ENCODE assay signal across 8 cellular contexts in genomic region chr2:169361706-169362345, GRCh38. TPM values are rescaled to one million over a fixed set of nuclear protein-coding genes. Genes with fewer than 3 reads are reported as not detected.
DNase-seq lines count a peak whose midpoint lies in the region; ATAC-seq and TF ChIP-seq lines count a peak whose summit lies in the region.

No MANE protein-coding gene starts in this region.

- peak; percentile 41 for DNase-seq in activated CD8-positive, alpha-beta memory T cell treated with anti-CD3 and anti-CD28 coated beads, Interleukin-2, amount 10 ng/mL, durations not matched to agents 7 days and 5 days
- DNase-seq in activated CD8-positive, alpha-beta memory T cell treated with anti-CD3 and anti-CD28 coated beads for 24 hours, result no peak
- peak; percentile 0 for DNase-seq in activated T-helper 1 cell treated with anti-CD3 and anti-CD28 coated beads, Interleukin-12 subunit alpha, Interleukin-12 subunit beta, Interleukin-2, Interleukin-4 antibody, amounts not matched to agents 30 ng/mL and 10 ng/mL and 1 ng/mL, durations not matched to agents 14 hours and 24 hours and 36 hours (ENCODE audit: low spot score)
- DNase-seq in right atrium auricular region (ENCODE audit: low spot score) (no peak), cortex of kidney (lab: John Stamatoyannopoulos, UW) (no peak), NOMO-1 treated with dmso at 0.1 percent for 144 hours (lab: John Stamatoyannopoulos, UW; ENCODE audit: unreplicated experiment) (no peak), MV-4-11 (lab: John Stamatoyannopoulos, UW) (no peak)

- intact Hi-C loops in activated T-helper 1 cell treated with anti-CD3 and anti-CD28 coated beads, Interleukin-12 subunit alpha, Interleukin-12 subunit beta, Interleukin-2, Interleukin-4 antibody, amounts not matched to agents 30 ng/mL and 10 ng/mL and 1 ng/mL, durations not matched to agents 14 hours and 24 hours and 36 hours (cut with micrococcal nuclease), result loop anchor here (2.0 to 10.0 kb wide), 5 partner anchors 100 to 1115 kb away; partner anchors contain the start of genes CFAP210, PHOSPHO2, SSB and STK39

- H3K4me1 Mint-ChIP-seq in activated CD8-positive, alpha-beta memory T cell treated with anti-CD3 and anti-CD28 coated beads, Interleukin-2, amount 10 ng/mL, durations not matched to agents 7 days and 5 days, result peaks cover 28% of the 10 kb centered on the region
- peaks cover 31% of the 10 kb centered on the region for H3K4me1 Mint-ChIP-seq in activated T-helper 1 cell treated with anti-CD3 and anti-CD28 coated beads, Interleukin-12 subunit alpha, Interleukin-12 subunit beta, Interleukin-2, Interleukin-4 antibody, amounts not matched to agents 30 ng/mL and 10 ng/mL and 1 ng/mL, durations not matched to agents 14 hours and 24 hours and 36 hours (ENCODE audit: low read depth)

- H3K9me3 ChIP-seq in right atrium auricular region, result no peaks in the 10 kb centered on the region

- ATAC-seq in activated CD8-positive, alpha-beta memory T cell treated with anti-CD3 and anti-CD28 coated beads, Interleukin-2, amount 10 ng/mL, durations not matched to agents 7 days and 5 days, result peak; percentile 6

- peak overlapping the region; percentile 83 for H3K4me3 Mint-ChIP-seq in activated CD8-positive, alpha-beta memory T cell treated with anti-CD3 and anti-CD28 coated beads, Interleukin-2, amount 10 ng/mL, durations not matched to agents 7 days and 5 days
- H3K4me3 Mint-ChIP-seq in activated T-helper 1 cell treated with anti-CD3 and anti-CD28 coated beads, Interleukin-12 subunit alpha, Interleukin-12 subunit beta, Interleukin-2, Interleukin-4 antibody, amounts not matched to agents 30 ng/mL and 10 ng/mL and 1 ng/mL, durations not matched to agents 14 hours and 24 hours and 36 hours, result peak overlapping the region; percentile 88

- H3K27me3 Mint-ChIP-seq in activated CD8-positive, alpha-beta memory T cell treated with anti-CD3 and anti-CD28 coated beads, Interleukin-2, amount 10 ng/mL, durations not matched to agents 7 days and 5 days, result peaks cover 55% of the 10 kb centered on the region
- peaks cover 53% of the 10 kb centered on the region for H3K27me3 Mint-ChIP-seq in activated T-helper 1 cell treated with anti-CD3 and anti-CD28 coated beads, Interleukin-12 subunit alpha, Interleukin-12 subunit beta, Interleukin-2, Interleukin-4 antibody, amounts not matched to agents 30 ng/mL and 10 ng/mL and 1 ng/mL, durations not matched to agents 14 hours and 24 hours and 36 hours (ENCODE audit: insufficient read depth)

- H3K27me3 ChIP-seq in right atrium auricular region, result peaks cover 5 to 10% of the 10 kb centered on the region in 2 donors
- peaks cover 22% of the 10 kb centered on the region for H3K27me3 ChIP-seq in rectal smooth muscle tissue (ENCODE audit: control insufficient read depth, insufficient read depth, low read length)

- H3K36me3 Mint-ChIP-seq in activated CD8-positive, alpha-beta memory T cell treated with anti-CD3 and anti-CD28 coated beads, Interleukin-2, amount 10 ng/mL, durations not matched to agents 7 days and 5 days, result no peaks in the 10 kb centered on the region
- peaks cover 4% of the 10 kb centered on the region for H3K36me3 Mint-ChIP-seq in activated T-helper 1 cell treated with anti-CD3 and anti-CD28 coated beads, Interleukin-12 subunit alpha, Interleukin-12 subunit beta, Interleukin-2, Interleukin-4 antibody, amounts not matched to agents 30 ng/mL and 10 ng/mL and 1 ng/mL, durations not matched to agents 14 hours and 24 hours and 36 hours (ENCODE audit: low read depth)

- no peak overlapping the region for H3K9ac ChIP-seq in rectal smooth muscle tissue (ENCODE audit: low read length)

- CTCF ChIA-PET in activated CD8-positive, alpha-beta memory T cell treated with anti-CD3 and anti-CD28 coated beads, Interleukin-2, amount 10 ng/mL, durations not matched to agents 7 days and 5 days (lab: Charles Lee), result no interaction called here

- H3K4me3 ChIP-seq in right atrium auricular region, result peak overlapping the region; percentile 24 to 54
- peak overlapping the region; percentile 76 for H3K4me3 ChIP-seq in rectal smooth muscle tissue (ENCODE audit: low read length)

- no peak for TF ChIP-seq CTCF in right atrium auricular region (IDR thresholded peaks at IDR 0.05)

- H3K27ac ChIP-seq in right atrium auricular region (no peak overlapping the region), rectal smooth muscle tissue (ENCODE audit: low read depth, low read length) (no peak overlapping the region)

- H3K9me3 Mint-ChIP-seq in activated CD8-positive, alpha-beta memory T cell treated with anti-CD3 and anti-CD28 coated beads, Interleukin-2, amount 10 ng/mL, durations not matched to agents 7 days and 5 days (ENCODE audit: low read depth), result no peaks in the 10 kb centered on the region
- no peaks in the 10 kb centered on the region for H3K9me3 Mint-ChIP-seq in activated T-helper 1 cell treated with anti-CD3 and anti-CD28 coated beads, Interleukin-12 subunit alpha, Interleukin-12 subunit beta, Interleukin-2, Interleukin-4 antibody, amounts not matched to agents 30 ng/mL and 10 ng/mL and 1 ng/mL, durations not matched to agents 14 hours and 24 hours and 36 hours

- H3K36me3 ChIP-seq in right atrium auricular region (no peaks in the 10 kb centered on the region), rectal smooth muscle tissue (ENCODE audit: control insufficient read depth, insufficient read depth, low read length) (no peaks in the 10 kb centered on the region)

- H3K27ac Mint-ChIP-seq in activated CD8-positive, alpha-beta memory T cell treated with anti-CD3 and anti-CD28 coated beads, Interleukin-2, amount 10 ng/mL, durations not matched to agents 7 days and 5 days, result peak overlapping the region; percentile 6
- H3K27ac Mint-ChIP-seq in activated T-helper 1 cell treated with anti-CD3 and anti-CD28 coated beads, Interleukin-12 subunit alpha, Interleukin-12 subunit beta, Interleukin-2, Interleukin-4 antibody, amounts not matched to agents 30 ng/mL and 10 ng/mL and 1 ng/mL, durations not matched to agents 14 hours and 24 hours and 36 hours, result no peak overlapping the region

- H3K4me1 ChIP-seq in right atrium auricular region, result peaks cover 0 to 36% of the 10 kb centered on the region in 2 donors
- H3K4me1 ChIP-seq in rectal smooth muscle tissue (ENCODE audit: control insufficient read depth, insufficient read depth, low read length), result peaks cover 2% of the 10 kb centered on the region

RNA-seq across cellular contexts. Expression of gene LRP2, which starts 0.5 kb away (rescaled TPM):
- total RNA-seq in activated CD8-positive, alpha-beta memory T cell treated with anti-CD3 and anti-CD28 coated beads, Interleukin-2, amount 10 ng/mL, durations not matched to agents 7 days and 5 days, result under 1 TPM; 0.44 to 0.68 TPM
- 0.05 and 0.17 TPM in 2 replicates for total RNA-seq in activated T-helper 1 cell treated with anti-CD3 and anti-CD28 coated beads, Interleukin-12 subunit alpha, Interleukin-12 subunit beta, Interleukin-2, Interleukin-4 antibody, amounts not matched to agents 30 ng/mL and 10 ng/mL and 1 ng/mL, durations not matched to agents 14 hours and 24 hours and 36 hours
- total RNA-seq in right atrium auricular region, result 10 to 100 TPM in 1 of 2 donors, 1 to 10 TPM in 1; 8.1 to 14.8 TPM

Comparison
In these comparisons a context has a peak if more than half of its experiments do, and no peak if none do; other contexts are left out.
1. DNase-seq: peak in activated CD8-positive, alpha-beta memory T cell treated with anti-CD3 and anti-CD28 coated beads, Interleukin-2, amount 10 ng/mL, durations not matched to agents 7 days and 5 days (single experiment) and activated T-helper 1 cell treated with anti-CD3 and anti-CD28 coated beads, Interleukin-12 subunit alpha, Interleukin-12 subunit beta, Interleukin-2, Interleukin-4 antibody, amounts not matched to agents 30 ng/mL and 10 ng/mL and 1 ng/mL, durations not matched to agents 14 hours and 24 hours and 36 hours (single experiment); none in activated CD8-positive, alpha-beta memory T cell treated with anti-CD3 and anti-CD28 coated beads for 24 hours (single experiment), right atrium auricular region (single experiment), cortex of kidney (single experiment), NOMO-1 treated with dmso at 0.1 percent for 144 hours (single experiment) and MV-4-11 (single experiment).